In genomic region chr19:17283504-17283996, GRCh38 we compare ENCODE assay signal across 18 cellular contexts. TPM values are rescaled to one million over a fixed set of nuclear protein-coding genes. Genes with fewer than 3 reads are reported as not detected.
DNase-seq lines count a peak whose midpoint lies in the region; ATAC-seq, FAIRE-seq and TF ChIP-seq lines count a peak whose summit lies in the region.
"Had no signal": no experiment of that assay in that cellular context is flagged by ENCODE, and none has a peak within 500 bp of the region (broad histone marks: within the 10 kb centered on the region; RNA-seq: fewer than 3 reads in every experiment).

No MANE protein-coding gene starts in this region.

- peak overlapping the region; percentile 39 for H3K4me3 Mint-ChIP-seq in activated CD4-positive, alpha-beta T cell treated with anti-CD3 and anti-CD28 coated beads, Interleukin-2, amount 10 ng/mL, durations not matched to agents 24 days and 14 days
- H3K4me3 Mint-ChIP-seq in activated CD8-positive, alpha-beta T cell treated with anti-CD3 and anti-CD28 coated beads for 36 hours = peak overlapping the region; percentile 86
- H3K4me3 Mint-ChIP-seq in central memory CD8-positive, alpha-beta T cell = peak overlapping the region; percentile 18

- no peak for TF ChIP-seq CTCF in activated CD8-positive, alpha-beta T cell treated with anti-CD3 and anti-CD28 coated beads for 36 hours (IDR thresholded peaks at IDR 0.05)

- H3K36me3 ChIP-seq in neuronal stem cell (replicated peaks in 1 of 2; ENCODE audit: control insufficient read depth in 2 of 2, insufficient read depth in 2 of 2, low read length in 2 of 2) = peaks cover 4 to 19% of the 10 kb centered on the region in 2 donors

- no peak overlapping the region for H4K8ac ChIP-seq in neuronal stem cell (ENCODE audit: low read depth, low read length)

- POLR2A ChIA-PET in activated CD8-positive, alpha-beta T cell treated with anti-CD3 and anti-CD28 coated beads for 36 hours (lab: Charles Lee) = interaction anchor here (4.9 to 5.6 kb wide), 2 partner anchors 9 to 18 kb away, joined by 36 to 41 read pairs; partner anchors contain the start of genes BABAM1 and USHBP1

- no CpG with 5 or more reads among the region's 7 CpGs for WGBS in neuronal stem cell (ENCODE audit: extremely low coverage in 2 of 2, insufficient read length in 2 of 2, insufficient replicate concordance in 1 of 2), 2 donors

- no peak overlapping the region for H3K4me3 ChIP-seq in neuronal stem cell (ENCODE audit: low read length in 2 of 2)

- DNase-seq in activated CD4-positive, alpha-beta T cell treated with anti-CD3 and anti-CD28 coated beads, Interleukin-2, amount 10 ng/mL, durations not matched to agents 24 days and 14 days = no peak
- no peak for DNase-seq in activated CD4-positive, alpha-beta T cell treated with anti-CD3 and anti-CD28 coated beads, Interleukin-2, amount 50 U/mL, for 1 hour
- no peak for DNase-seq in activated CD8-positive, alpha-beta T cell treated with anti-CD3 and anti-CD28 coated beads for 36 hours
- DNase-seq in central memory CD8-positive, alpha-beta T cell (ENCODE audit: low spot score in 2 of 2) = no peak
- DNase-seq in neuronal stem cell (ENCODE audit: low spot score) = no peak
- DNase-seq in NCI-H2196 treated with DMSO at 0.1 percent for 48 hours (lab: John Stamatoyannopoulos, UW; ENCODE audit: unreplicated experiment) = no peak
- DNase-seq in effector CD8-positive, alpha-beta T cell (lab: John Stamatoyannopoulos, UW) = no peak
- no peak for DNase-seq in GM12891 (ENCODE audit: insufficient read length, low spot score)
- DNase-seq: KBM-7; NCI-H1436 treated with DMSO at 0.1 percent for 48 hours; NCI-H2107; NCI-H69; NK-92 treated with Interleukin-12 subunit alpha and Interleukin-12 subunit beta, amount 100 ng/mL, for 24 hours had no signal

- H3K4me1 Mint-ChIP-seq in activated CD4-positive, alpha-beta T cell treated with anti-CD3 and anti-CD28 coated beads, Interleukin-2, amount 10 ng/mL, durations not matched to agents 24 days and 14 days = peaks cover 8% of the 10 kb centered on the region
- peaks cover 6% of the 10 kb centered on the region for H3K4me1 Mint-ChIP-seq in activated CD8-positive, alpha-beta T cell treated with anti-CD3 and anti-CD28 coated beads for 36 hours (ENCODE audit: low read depth)
- H3K4me1 Mint-ChIP-seq in central memory CD8-positive, alpha-beta T cell = peaks cover 13% of the 10 kb centered on the region

- no peak overlapping the region for H3K23ac ChIP-seq in neuronal stem cell (ENCODE audit: low read depth, low read length, poor library complexity)

- peaks cover 9% of the 10 kb centered on the region for H3K36me3 Mint-ChIP-seq in activated CD4-positive, alpha-beta T cell treated with anti-CD3 and anti-CD28 coated beads, Interleukin-2, amount 10 ng/mL, durations not matched to agents 24 days and 14 days (ENCODE audit: low read depth)
- peaks cover 26% of the 10 kb centered on the region for H3K36me3 Mint-ChIP-seq in activated CD8-positive, alpha-beta T cell treated with anti-CD3 and anti-CD28 coated beads for 36 hours (ENCODE audit: low read depth)
- peaks cover 4% of the 10 kb centered on the region for H3K36me3 Mint-ChIP-seq in central memory CD8-positive, alpha-beta T cell (ENCODE audit: insufficient read depth)

- H3K9me3 Mint-ChIP-seq in activated CD4-positive, alpha-beta T cell treated with anti-CD3 and anti-CD28 coated beads, Interleukin-2, amount 10 ng/mL, durations not matched to agents 24 days and 14 days = no peaks in the 10 kb centered on the region
- H3K9me3 Mint-ChIP-seq in activated CD8-positive, alpha-beta T cell treated with anti-CD3 and anti-CD28 coated beads for 36 hours = no peaks in the 10 kb centered on the region
- H3K9me3 Mint-ChIP-seq in central memory CD8-positive, alpha-beta T cell = no peaks in the 10 kb centered on the region
- H3K9me3 Mint-ChIP-seq: CD14-positive monocyte had no signal

- intact Hi-C loops in activated CD4-positive, alpha-beta T cell treated with anti-CD3 and anti-CD28 coated beads, Interleukin-2, amount 10 ng/mL, durations not matched to agents 24 days and 14 days (cut with micrococcal nuclease) = loop anchor here (2.0 to 10.0 kb wide), 3 partner anchors 49 to 513 kb away; no protein-coding TSS in a partner anchor
- intact Hi-C loops in activated CD8-positive, alpha-beta T cell treated with anti-CD3 and anti-CD28 coated beads for 36 hours (cut with micrococcal nuclease) = no loop called here

- no peak overlapping the region for H2BK5ac ChIP-seq in neuronal stem cell (ENCODE audit: low read length)

- H3K18ac ChIP-seq in neuronal stem cell (ENCODE audit: low read length) = no peak overlapping the region

- no peak overlapping the region for H2BK120ac ChIP-seq in neuronal stem cell (ENCODE audit: low read depth, low read length)

- no peak overlapping the region for H3K9ac ChIP-seq in neuronal stem cell (ENCODE audit: low read depth, low read length, poor library complexity)

- no peak overlapping the region for H2BK12ac ChIP-seq in neuronal stem cell (ENCODE audit: low read length)

- H3K9me3 ChIP-seq in neuronal stem cell (replicated peaks in 1 of 2; ENCODE audit: control insufficient read depth in 2 of 2, insufficient read depth in 1 of 2, low read depth in 1 of 2, low read length in 2 of 2) = peaks cover 4 to 5% of the 10 kb centered on the region in 2 donors
- H3K9me3 ChIP-seq: HAP-1 had no signal

- H3K27me3 ChIP-seq in neuronal stem cell (ENCODE audit: control insufficient read depth in 3 of 3, insufficient read depth in 3 of 3, low read depth in 1 of 3, low read length in 3 of 3) = peaks cover 0 to 14% (median 2%) of the 10 kb centered on the region in 3 experiments

- H3K27me3 Mint-ChIP-seq in activated CD4-positive, alpha-beta T cell treated with anti-CD3 and anti-CD28 coated beads, Interleukin-2, amount 10 ng/mL, durations not matched to agents 24 days and 14 days = peaks cover 2% of the 10 kb centered on the region
- H3K27me3 Mint-ChIP-seq in activated CD8-positive, alpha-beta T cell treated with anti-CD3 and anti-CD28 coated beads for 36 hours = no peaks in the 10 kb centered on the region
- H3K27me3 Mint-ChIP-seq in central memory CD8-positive, alpha-beta T cell = no peaks in the 10 kb centered on the region

- H3K4me1 ChIP-seq in neuronal stem cell (ENCODE audit: control insufficient read depth in 2 of 2, insufficient read depth in 1 of 2, low read depth in 1 of 2, low read length in 2 of 2) = peaks cover 0 to 3% of the 10 kb centered on the region in 2 donors

- no peak overlapping the region for H3K27ac Mint-ChIP-seq in activated CD4-positive, alpha-beta T cell treated with anti-CD3 and anti-CD28 coated beads, Interleukin-2, amount 10 ng/mL, durations not matched to agents 24 days and 14 days
- H3K27ac Mint-ChIP-seq in activated CD8-positive, alpha-beta T cell treated with anti-CD3 and anti-CD28 coated beads for 36 hours = no peak overlapping the region
- no peak overlapping the region for H3K27ac Mint-ChIP-seq in central memory CD8-positive, alpha-beta T cell (ENCODE audit: low read depth)

- no peaks in the 10 kb centered on the region for H3K79me1 ChIP-seq in neuronal stem cell (ENCODE audit: low read depth, low read length)

- no peak overlapping the region for H4K91ac ChIP-seq in neuronal stem cell (ENCODE audit: low read depth, low read length, poor library complexity)

- CTCF ChIA-PET in activated CD8-positive, alpha-beta T cell treated with anti-CD3 and anti-CD28 coated beads for 36 hours (lab: Charles Lee) = interaction anchor here (0.7 to 4.2 kb wide), 13 partner anchors 9 to 103 kb away, joined by 3 to 46 read pairs (median 6); partner anchors contain the start of genes ABHD8, BABAM1, MRPL34 and USE1

- H3K4me2 ChIP-seq in neuronal stem cell (ENCODE audit: insufficient read depth, low read length, poor library complexity, severe bottlenecking) = no peak overlapping the region

- no peak overlapping the region for H3K4ac ChIP-seq in neuronal stem cell (ENCODE audit: low read length)

- H2BK15ac ChIP-seq in neuronal stem cell (ENCODE audit: low read length) = peak overlapping the region; percentile 8

- H2AFZ ChIP-seq in neuronal stem cell (ENCODE audit: low read length) = no peak overlapping the region

- no peak for TF ChIP-seq POLR2A in GM12891 (IDR thresholded peaks at IDR 0.05; ENCODE audit: low read depth, low read length)

- no peak overlapping the region for H3K27ac ChIP-seq in neuronal stem cell (replicated peaks; ENCODE audit: low read length)
- H3K27ac ChIP-seq: RWPE1 had no signal

- peak overlapping the region; percentile 65 for H2AK5ac ChIP-seq in neuronal stem cell (ENCODE audit: low read depth, low read length)

- no peak overlapping the region for H3K14ac ChIP-seq in neuronal stem cell (ENCODE audit: low read length)

- no peak for ATAC-seq in activated CD8-positive, alpha-beta T cell treated with anti-CD3 and anti-CD28 coated beads for 36 hours
- no peak for ATAC-seq in central memory CD8-positive, alpha-beta T cell (replicated peaks; ENCODE audit: extremely low read depth, poor library complexity, severe bottlenecking)

- FAIRE-seq in GM12891 (lab: Jason Lieb, UNC) = no peak
- FAIRE-seq: G401.6 had no signal

RNA-seq across cellular contexts. Expression of gene ANKLE1, which starts 1.8 kb away (rescaled TPM):
- total RNA-seq in activated CD4-positive, alpha-beta T cell treated with anti-CD3 and anti-CD28 coated beads, Interleukin-2, amount 10 ng/mL, durations not matched to agents 24 days and 14 days = 17.3 and 17.9 TPM in 2 replicates
- total RNA-seq in activated CD8-positive, alpha-beta T cell treated with anti-CD3 and anti-CD28 coated beads for 36 hours = 10 to 100 TPM; 15.9 to 18.4 TPM
- 2.0 TPM for polyA plus RNA-seq in neuronal stem cell (2013, experiment 1 of 2)
- 1.8 TPM for polyA plus RNA-seq in neuronal stem cell (2013, experiment 2 of 2)
- polyA plus RNA-seq in GM12891 (2012; ENCODE audit: low read depth, missing spikeins) = 3.8 TPM

RNA-seq across cellular contexts. Expression of gene BABAM1, which starts 16.3 kb away (rescaled TPM):
- total RNA-seq in activated CD4-positive, alpha-beta T cell treated with anti-CD3 and anti-CD28 coated beads, Interleukin-2, amount 10 ng/mL, durations not matched to agents 24 days and 14 days = 127 TPM in 2 replicates
- 100 to 1,000 TPM; 105 to 106 TPM for total RNA-seq in activated CD8-positive, alpha-beta T cell treated with anti-CD3 and anti-CD28 coated beads for 36 hours
- 102 TPM for polyA plus RNA-seq in neuronal stem cell (2013, experiment 1 of 2)
- polyA plus RNA-seq in neuronal stem cell (2013, experiment 2 of 2) = 100.0 TPM
- polyA plus RNA-seq in GM12891 (2012; ENCODE audit: low read depth, missing spikeins) = 71.7 TPM

RNA-seq across cellular contexts. Expression of gene USHBP1, which starts 19.0 kb away (rescaled TPM):
- 0.30 and 0.38 TPM in 2 replicates for total RNA-seq in activated CD4-positive, alpha-beta T cell treated with anti-CD3 and anti-CD28 coated beads, Interleukin-2, amount 10 ng/mL, durations not matched to agents 24 days and 14 days
- total RNA-seq in activated CD8-positive, alpha-beta T cell treated with anti-CD3 and anti-CD28 coated beads for 36 hours = under 1 TPM in 1 of 2 experiments, not detected in 1; 0.29 TPM
- polyA plus RNA-seq in neuronal stem cell (2013, experiment 1 of 2) = 0.22 TPM
- 0.50 TPM for polyA plus RNA-seq in neuronal stem cell (2013, experiment 2 of 2)
- polyA plus RNA-seq in GM12891 (2012; ENCODE audit: low read depth, missing spikeins) = 0.17 TPM
- total RNA-seq: A172 had no signal
- polyA plus RNA-seq: CD14-positive monocyte had no signal

RNA-seq across cellular contexts. Expression of gene ABHD8, which starts 19.7 kb away (rescaled TPM):
- 5.6 and 6.5 TPM in 2 replicates for total RNA-seq in activated CD4-positive, alpha-beta T cell treated with anti-CD3 and anti-CD28 coated beads, Interleukin-2, amount 10 ng/mL, durations not matched to agents 24 days and 14 days
- 1 to 10 TPM; 5.0 to 6.0 TPM for total RNA-seq in activated CD8-positive, alpha-beta T cell treated with anti-CD3 and anti-CD28 coated beads for 36 hours
- polyA plus RNA-seq in neuronal stem cell (2013, experiment 1 of 2) = 10.9 TPM
- polyA plus RNA-seq in neuronal stem cell (2013, experiment 2 of 2) = 10.5 TPM
- 9.2 TPM for polyA plus RNA-seq in GM12891 (2012; ENCODE audit: low read depth, missing spikeins)

RNA-seq across cellular contexts. Expression of gene MRPL34, which starts 22.1 kb away (rescaled TPM):
- 101 and 103 TPM in 2 replicates for total RNA-seq in activated CD4-positive, alpha-beta T cell treated with anti-CD3 and anti-CD28 coated beads, Interleukin-2, amount 10 ng/mL, durations not matched to agents 24 days and 14 days
- total RNA-seq in activated CD8-positive, alpha-beta T cell treated with anti-CD3 and anti-CD28 coated beads for 36 hours = 100 to 1,000 TPM; 101 to 107 TPM
- 60.1 TPM for polyA plus RNA-seq in neuronal stem cell (2013, experiment 1 of 2)
- polyA plus RNA-seq in neuronal stem cell (2013, experiment 2 of 2) = 60.9 TPM
- polyA plus RNA-seq in GM12891 (2012; ENCODE audit: low read depth, missing spikeins) = 75.1 TPM

Comparison
In these comparisons a context has a peak if more than half of its experiments do, and no peak if none do; other contexts are left out.
1. H3K4me3 Mint-ChIP-seq: peak in every context shown above with its lines; median percentile 86 in activated CD8-positive, alpha-beta T cell treated with anti-CD3 and anti-CD28 coated beads for 36 hours; 39 in activated CD4-positive, alpha-beta T cell treated with anti-CD3 and anti-CD28 coated beads, Interleukin-2, amount 10 ng/mL, durations not matched to agents 24 days and 14 days; 18 in central memory CD8-positive, alpha-beta T cell.